Comparison of ENCODE assay signal across 8 cellular contexts in genomic region chrX:40945366-40945713, GRCh38.
DNase-seq lines count a peak whose midpoint lies in the region; ATAC-seq and TF ChIP-seq lines count a peak whose summit lies in the region.

No MANE protein-coding gene starts in this region.

- TF ChIP-seq CTCF in astrocyte of the spinal cord (IDR thresholded peaks at IDR 0.05; ENCODE audit: low read depth, low read length) (no peak), lower lobe of right lung (IDR thresholded peaks at IDR 0.05) (no peak)

- no peaks in the 10 kb centered on the region for H3K9me3 Mint-ChIP-seq in T-helper 2 cell treated with Interferon-gamma antibody and Interleukin-4, amounts not matched to agents 5 μg/mL and 100 μg/mL, for 36 hours

- intact Hi-C loops in lower lobe of right lung (cut with DNase I) = no loop called here

- no peak overlapping the region for H3K27ac Mint-ChIP-seq in T-helper 2 cell treated with Interferon-gamma antibody and Interleukin-4, amounts not matched to agents 5 μg/mL and 100 μg/mL, for 36 hours

- ATAC-seq in lower lobe of right lung = peak; percentile 75 to 78
- no peak for ATAC-seq in HG03097 (IDR thresholded peaks at IDR 0.05; ENCODE audit: low FRiP score, unreplicated experiment)

- no peaks in the 10 kb centered on the region for H3K9me3 ChIP-seq in lower lobe of right lung

- no peaks in the 10 kb centered on the region for H3K27me3 ChIP-seq in lower lobe of right lung (ENCODE audit: low read depth)

- no peaks in the 10 kb centered on the region for H3K4me1 Mint-ChIP-seq in T-helper 2 cell treated with Interferon-gamma antibody and Interleukin-4, amounts not matched to agents 5 μg/mL and 100 μg/mL, for 36 hours (ENCODE audit: low read depth)

- H3K4me3 Mint-ChIP-seq in T-helper 2 cell treated with Interferon-gamma antibody and Interleukin-4, amounts not matched to agents 5 μg/mL and 100 μg/mL, for 36 hours = no peak overlapping the region

- no peak overlapping the region for H3K4me3 ChIP-seq in astrocyte of the spinal cord (ENCODE audit: low read depth, low read length)
- no peak overlapping the region for H3K4me3 ChIP-seq in lower lobe of right lung

- no peaks in the 10 kb centered on the region for H3K36me3 ChIP-seq in lower lobe of right lung

- H3K27ac ChIP-seq in lower lobe of right lung = no peak overlapping the region

- DNase-seq in ELR (ENCODE audit: low read depth) = peak; percentile 70
- DNase-seq in HPDE6-E6E7 (ENCODE audit: extremely low spot score) = peak; percentile 60
- peak; percentile 81 for DNase-seq in astrocyte of the spinal cord (ENCODE audit: low read depth, low spot score)
- no peak for DNase-seq in lower lobe of right lung
- DNase-seq in globus pallidus (ENCODE audit: low spot score) = no peak
- DNase-seq in T-helper 2 cell treated with Interferon-gamma antibody and Interleukin-4, amounts not matched to agents 5 μg/mL and 100 μg/mL, for 36 hours (ENCODE audit: low spot score) = no peak
- DNase-seq in NCI-H345 (lab: John Stamatoyannopoulos, UW) = no peak

- no peaks in the 10 kb centered on the region for H3K36me3 Mint-ChIP-seq in T-helper 2 cell treated with Interferon-gamma antibody and Interleukin-4, amounts not matched to agents 5 μg/mL and 100 μg/mL, for 36 hours (ENCODE audit: low read depth)

- in situ Hi-C loops in astrocyte of the spinal cord (cut with HindIII; ENCODE audit: low sequenced_read_pairs) = no loop called here

- no peaks in the 10 kb centered on the region for H3K4me1 ChIP-seq in lower lobe of right lung

- H3K27me3 Mint-ChIP-seq in T-helper 2 cell treated with Interferon-gamma antibody and Interleukin-4, amounts not matched to agents 5 μg/mL and 100 μg/mL, for 36 hours (ENCODE audit: low read depth) = no peaks in the 10 kb centered on the region

Comparison
In these comparisons a context has a peak if more than half of its experiments do, and no peak if none do; other contexts are left out.
1. DNase-seq: peak in ELR (single experiment), HPDE6-E6E7 (single experiment) and astrocyte of the spinal cord (single experiment); none in lower lobe of right lung (single experiment), globus pallidus (single experiment), T-helper 2 cell treated with Interferon-gamma antibody and Interleukin-4, amounts not matched to agents 5 μg/mL and 100 μg/mL, for 36 hours (single experiment) and NCI-H345 (single experiment).